ENCODE assay signal across 14 cellular contexts in genomic region chr12:89250648-89251047, GRCh38.
DNase-seq lines count a peak whose midpoint lies in the region; ATAC-seq and TF ChIP-seq lines count a peak whose summit lies in the region.
"Had no signal": no experiment of that assay in that cellular context is flagged by ENCODE, and none has a peak within 500 bp of the region (broad histone marks: within the 10 kb centered on the region; RNA-seq: fewer than 3 reads in every experiment).

No MANE protein-coding gene starts in this region.

- no peak overlapping the region for H4K8ac ChIP-seq in mesenchymal stem cell (ENCODE audit: low read length)

- H3K4me1 ChIP-seq in GM23248 (ENCODE audit: insufficient read depth) (peaks cover 14% of the 10 kb centered on the region), mesenchymal stem cell (ENCODE audit: control insufficient read depth, insufficient read depth, low read depth, low read length) (no peaks in the 10 kb centered on the region)

- peaks cover 18% of the 10 kb centered on the region for H3F3A ChIP-seq in GM23248 (ENCODE audit: insufficient read depth)

- H3K23ac ChIP-seq in mesenchymal stem cell (ENCODE audit: low read length in 2 of 2) = no peak overlapping the region

- no peak overlapping the region for H2AK5ac ChIP-seq in mesenchymal stem cell (ENCODE audit: low read length, severe bottlenecking)

- H3K9ac ChIP-seq in GM23248 (no peak overlapping the region), mesenchymal stem cell (ENCODE audit: low read length) (no peak overlapping the region)

- H3K27ac ChIP-seq in GM23248 (no peak overlapping the region), mesenchymal stem cell (ENCODE audit: low read length, poor library complexity, severe bottlenecking) (no peak overlapping the region)

- H3K9me3 Mint-ChIP-seq in endothelial cell (ENCODE audit: unreplicated experiment) = no peaks in the 10 kb centered on the region

- H3K27me3 Mint-ChIP-seq in endothelial cell (ENCODE audit: unreplicated experiment) = no peaks in the 10 kb centered on the region

- H2BK5ac ChIP-seq in mesenchymal stem cell (ENCODE audit: low read depth, low read length, poor library complexity, severe bottlenecking) = no peak overlapping the region

- in situ Hi-C loops in GM23248 (cut with MboI) = no loop called here

- no peak overlapping the region for H2BK120ac ChIP-seq in mesenchymal stem cell (ENCODE audit: low read depth, low read length)

- H3K4me3 Mint-ChIP-seq in endothelial cell (ENCODE audit: unreplicated experiment) = no peak overlapping the region

- no peak overlapping the region for H2BK15ac ChIP-seq in mesenchymal stem cell (ENCODE audit: low read depth, poor library complexity, severe bottlenecking)

- no peaks in the 10 kb centered on the region for H3K36me3 ChIP-seq in GM23248 (ENCODE audit: low read depth)
- H3K36me3 ChIP-seq in mesenchymal stem cell (ENCODE audit: control insufficient read depth in 1 of 2, insufficient read depth in 2 of 2, low read depth in 1 of 2, low read length in 2 of 2) = no peaks in the 10 kb centered on the region

- DNase-seq in activated CD4-positive, CD25-positive, alpha-beta regulatory T cell treated with anti-CD3 and anti-CD28 coated beads, Interleukin-2, amount 50 U/mL, for 72 hours = no peak
- DNase-seq in GM23248 (peak; percentile 17), endothelial cell (ENCODE audit: low spot score) (no peak), mesenchymal stem cell (peak; percentile 37), UCSD-AML1 (lab: John Stamatoyannopoulos, UW; ENCODE audit: unreplicated experiment) (no peak), DMS53 (lab: John Stamatoyannopoulos, UW) (no peak), NOMO-1 treated with DMSO at 0.1 percent for 48 hours (lab: John Stamatoyannopoulos, UW; ENCODE audit: unreplicated experiment) (no peak)
- DNase-seq: C1 segment of cervical spinal cord, DMS153, NCI-H1048, NCI-H69, PC-3 had no signal

- peaks cover 42% of the 10 kb centered on the region for H3K4me1 Mint-ChIP-seq in endothelial cell (ENCODE audit: unreplicated experiment)

- no peak overlapping the region for H2BK12ac ChIP-seq in mesenchymal stem cell (ENCODE audit: low read length in 2 of 2)

- no peak overlapping the region for H3K4me2 ChIP-seq in GM23248 (ENCODE audit: unreplicated experiment)
- H3K4me2 ChIP-seq in mesenchymal stem cell (ENCODE audit: low read length, poor library complexity, severe bottlenecking) = no peak overlapping the region

- H3K27me3 ChIP-seq in GM23248 (replicated peaks; ENCODE audit: insufficient read depth) (no peaks in the 10 kb centered on the region), mesenchymal stem cell (ENCODE audit: control insufficient read depth in 1 of 2, insufficient read depth in 1 of 2, low read length in 2 of 2) (no peaks in the 10 kb centered on the region)

- H3K27ac Mint-ChIP-seq in endothelial cell (ENCODE audit: unreplicated experiment) = peak overlapping the region; percentile 65

- H2AFZ ChIP-seq in GM23248 (no peak overlapping the region), mesenchymal stem cell (ENCODE audit: low read depth, low read length) (no peak overlapping the region)

- H3K36me3 Mint-ChIP-seq in endothelial cell (ENCODE audit: low read depth, unreplicated experiment) = peaks cover 6% of the 10 kb centered on the region

- H3K4me3 ChIP-seq in GM23248 (no peak overlapping the region), mesenchymal stem cell (ENCODE audit: insufficient read depth in 1 of 2, low read depth in 1 of 2, low read length in 2 of 2) (no peak overlapping the region)
- H3K4me3 ChIP-seq: GM12878 had no signal

- H3K9me3 ChIP-seq in GM23248 (ENCODE audit: low read depth) = no peaks in the 10 kb centered on the region
- H3K9me3 ChIP-seq in mesenchymal stem cell (ENCODE audit: control insufficient read depth, low read length) = no peaks in the 10 kb centered on the region

- H3K14ac ChIP-seq in mesenchymal stem cell (ENCODE audit: low read length in 2 of 2) = no peak overlapping the region

- ATAC-seq in activated CD4-positive, CD25-positive, alpha-beta regulatory T cell treated with anti-CD3 and anti-CD28 coated beads, Interleukin-2, amount 50 U/mL, for 24 hours = peak; percentile 41 to 44
- ATAC-seq: GM12878, PC-3 had no signal

- no peak for TF ChIP-seq CTCF in endothelial cell (IDR thresholded peaks at IDR 0.05; ENCODE audit: unreplicated experiment)

- no peak overlapping the region for H4K91ac ChIP-seq in mesenchymal stem cell (ENCODE audit: low read length)

- H4K20me1 ChIP-seq in GM23248 (ENCODE audit: insufficient read depth) = no peaks in the 10 kb centered on the region

- H3K79me1 ChIP-seq in mesenchymal stem cell (replicated peaks; ENCODE audit: low read length, poor library complexity, severe bottlenecking) = no peaks in the 10 kb centered on the region

- no peaks in the 10 kb centered on the region for H3K79me2 ChIP-seq in GM23248 (ENCODE audit: insufficient read depth)

- H3K4ac ChIP-seq in mesenchymal stem cell (ENCODE audit: low read depth in 1 of 2, low read length in 2 of 2) = no peak overlapping the region

- no peak overlapping the region for H3K18ac ChIP-seq in mesenchymal stem cell (ENCODE audit: low read depth in 1 of 2, low read length in 2 of 2)

- H3K9me2 ChIP-seq in GM23248 (ENCODE audit: insufficient read depth) = no peaks in the 10 kb centered on the region

Comparison
In these comparisons a context has a peak if more than half of its experiments do, and no peak if none do; other contexts are left out.
1. DNase-seq: peak in GM23248 (single experiment) and mesenchymal stem cell (single experiment); none in activated CD4-positive, CD25-positive, alpha-beta regulatory T cell treated with anti-CD3 and anti-CD28 coated beads, Interleukin-2, amount 50 U/mL, for 72 hours (single experiment), endothelial cell (single experiment), UCSD-AML1 (single experiment), DMS53 (single experiment) and NOMO-1 treated with DMSO at 0.1 percent for 48 hours (single experiment).